Comparison of ENCODE assay signal across 21 cellular contexts in the genomic region with DNA sequence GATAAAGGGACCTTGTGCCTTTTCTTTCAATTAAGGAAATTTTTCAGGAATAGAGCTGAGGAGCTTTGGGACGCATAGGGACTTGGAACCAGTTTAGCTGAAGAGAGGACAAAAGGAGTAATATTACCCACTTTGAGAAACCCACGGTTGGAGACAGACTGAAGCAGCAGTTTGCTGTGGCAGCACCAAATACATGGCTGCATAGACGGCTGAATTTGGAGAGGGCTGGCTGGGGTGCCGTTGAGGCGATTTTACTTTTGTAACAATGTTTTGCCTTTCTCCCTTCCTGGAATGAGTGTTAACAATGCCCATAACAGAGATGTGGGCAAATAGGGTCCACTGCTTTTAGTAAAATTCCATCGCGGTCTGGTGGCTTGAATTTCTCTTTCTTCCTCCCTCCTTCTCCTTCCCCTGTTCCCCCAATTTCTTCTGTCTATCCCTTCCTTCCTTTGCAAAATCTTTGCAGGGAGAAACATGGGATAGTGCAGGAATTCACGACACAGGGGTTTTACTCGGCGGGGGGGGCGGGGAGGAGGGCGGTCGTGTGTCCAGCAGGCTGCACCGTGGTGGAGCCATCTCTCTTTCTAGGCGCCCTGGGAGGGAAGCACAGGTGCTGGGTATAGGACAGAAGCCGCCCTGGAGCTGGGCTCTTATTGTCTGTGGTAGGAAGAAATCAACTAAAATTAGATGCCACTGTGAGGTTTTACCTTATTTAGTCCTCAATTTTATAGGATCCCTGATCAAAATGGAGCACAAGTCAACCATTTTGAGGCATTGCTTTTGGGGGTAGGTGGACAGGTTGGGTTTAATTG. TPM values are rescaled to one million over a fixed set of nuclear protein-coding genes. Genes with fewer than 3 reads are reported as not detected.
DNase-seq lines count a peak whose midpoint lies in the region; ATAC-seq lines count a peak whose summit lies in the region.
"Had no signal": no experiment of that assay in that cellular context is flagged by ENCODE, and none has a peak within 500 bp of the region (broad histone marks: within the 10 kb centered on the region; RNA-seq: fewer than 3 reads in every experiment).

No MANE protein-coding gene starts in this region.

- H3K4me3 ChIP-seq in iPS-18a (ENCODE audit: low read length), result peak overlapping the region; percentile 53
- H3K4me3 ChIP-seq: HAP-1, lower lobe of right lung, upper lobe of left lung had no signal

- H3K27me3 ChIP-seq in iPS-18a (ENCODE audit: control insufficient read depth, insufficient read depth, low read length), result peaks cover 85% of the 10 kb centered on the region

- H3K36me3 ChIP-seq in iPS-18a (ENCODE audit: control insufficient read depth, low read depth, low read length), result no peaks in the 10 kb centered on the region
- H3K36me3 ChIP-seq: breast epithelium, HAP-1, lower lobe of right lung, upper lobe of left lung had no signal

- H3K9me3 ChIP-seq in iPS-18a (ENCODE audit: control insufficient read depth, low read depth, low read length), result no peaks in the 10 kb centered on the region
- H3K9me3 ChIP-seq: breast epithelium, HAP-1, lower lobe of right lung, upper lobe of left lung had no signal

- peaks cover 0 to 5% (median 0%) of the 10 kb centered on the region in 3 donors for H3K9me3 Mint-ChIP-seq in IgD-negative memory B cell
- no peaks in the 10 kb centered on the region for H3K9me3 Mint-ChIP-seq in stimulated activated naive B cell treated with anti-CD40 and anti-IgM and Interleukin-4, amounts not matched to agents 10 μg/mL and 1 μg/mL and 100 μg/mL, for 72 hours
- H3K9me3 Mint-ChIP-seq: activated CD4-positive, alpha-beta T cell treated with anti-CD3 and anti-CD28 coated beads, Interleukin-2, amount 10 ng/mL, durations not matched to agents 24 days and 14 days; nephron had no signal

- H3K27me3 Mint-ChIP-seq in IgD-negative memory B cell, result peaks cover 77% of the 10 kb centered on the region
- H3K27me3 Mint-ChIP-seq in stimulated activated naive B cell treated with anti-CD40 and anti-IgM and Interleukin-4, amounts not matched to agents 10 μg/mL and 1 μg/mL and 100 μg/mL, for 72 hours, result peaks cover 86 to 89% of the 10 kb centered on the region in 2 donors

- no peak overlapping the region for H3K9ac ChIP-seq in iPS-18a (ENCODE audit: low read length)
- H3K9ac ChIP-seq: parathyroid adenoma had no signal

- no peaks in the 10 kb centered on the region for H3K36me3 Mint-ChIP-seq in IgD-negative memory B cell
- H3K36me3 Mint-ChIP-seq in stimulated activated naive B cell treated with anti-CD40 and anti-IgM and Interleukin-4, amounts not matched to agents 10 μg/mL and 1 μg/mL and 100 μg/mL, for 72 hours, result no peaks in the 10 kb centered on the region

- peak; percentile 37 for DNase-seq in activated effector memory CD4-positive, alpha-beta T cell treated with anti-CD3 and anti-CD28 coated beads, Interleukin-2, amount 50 U/mL, for 16 hours
- DNase-seq in activated effector memory CD4-positive, alpha-beta T cell treated with Interleukin-2 at 50 U/mL for 16 hours, result no peak
- no peak for DNase-seq in stimulated activated naive B cell treated with anti-CD40 and anti-IgM and Interleukin-4, amounts not matched to agents 10 μg/mL and 1 μg/mL and 100 μg/mL, for 72 hours
- no peak for DNase-seq in NCI-H1930 (lab: John Stamatoyannopoulos, UW)
- no peak for DNase-seq in NCI-H2196 treated with DMSO at 0.1 percent for 48 hours (lab: John Stamatoyannopoulos, UW; ENCODE audit: unreplicated experiment)
- DNase-seq: activated CD4-positive, alpha-beta T cell treated with anti-CD3 and anti-CD28 coated beads, Interleukin-2, amount 10 ng/mL, durations not matched to agents 24 days and 14 days; activated CD8-positive, alpha-beta memory T cell treated with anti-CD3 and anti-CD28 coated beads, Interleukin-2, amount 10 ng/mL, durations not matched to agents 7 days and 5 days; activated naive CD4-positive, alpha-beta T cell treated with anti-CD3 and anti-CD28 coated beads, Interleukin-2, amount 50 U/mL, for 16 hours; Karpas-422; lower lobe of right lung; NCI-H1694; NCI-H774; right cardiac atrium; stimulated activated CD4-positive, alpha-beta T cell treated with anti-CD3 and anti-CD28 coated beads, Interleukin-2, amount 100 ng/mL, for 48 hours; upper lobe of left lung had no signal

- H3K27ac ChIP-seq in iPS-18a (ENCODE audit: low read length), result no peak overlapping the region
- H3K27ac ChIP-seq: breast epithelium, lower lobe of right lung, parathyroid adenoma, upper lobe of left lung had no signal

- peak overlapping the region in 1 of 4 donors; percentile 2 for H3K4me3 Mint-ChIP-seq in IgD-negative memory B cell
- H3K4me3 Mint-ChIP-seq in stimulated activated naive B cell treated with anti-CD40 and anti-IgM and Interleukin-4, amounts not matched to agents 10 μg/mL and 1 μg/mL and 100 μg/mL, for 72 hours, result peak overlapping the region in 1 of 2 donors; percentile 3
- H3K4me3 Mint-ChIP-seq: activated CD4-positive, alpha-beta T cell treated with anti-CD3 and anti-CD28 coated beads, Interleukin-2, amount 10 ng/mL, durations not matched to agents 24 days and 14 days; activated CD8-positive, alpha-beta memory T cell treated with anti-CD3 and anti-CD28 coated beads, Interleukin-2, amount 10 ng/mL, durations not matched to agents 7 days and 5 days; nephron had no signal

- H3K27ac Mint-ChIP-seq in IgD-negative memory B cell, result peak overlapping the region in 2 of 3 donors; percentile 26 to 77
- peak overlapping the region; percentile 52 for H3K27ac Mint-ChIP-seq in stimulated activated naive B cell treated with anti-CD40 and anti-IgM and Interleukin-4, amounts not matched to agents 10 μg/mL and 1 μg/mL and 100 μg/mL, for 72 hours
- H3K27ac Mint-ChIP-seq: nephron had no signal

- peaks cover 8 to 14% (median 13%) of the 10 kb centered on the region in 3 donors for H3K4me1 Mint-ChIP-seq in IgD-negative memory B cell
- peaks cover 24 to 48% of the 10 kb centered on the region in 2 donors for H3K4me1 Mint-ChIP-seq in stimulated activated naive B cell treated with anti-CD40 and anti-IgM and Interleukin-4, amounts not matched to agents 10 μg/mL and 1 μg/mL and 100 μg/mL, for 72 hours

- ATAC-seq in stimulated activated naive B cell treated with anti-CD40 and anti-IgM and Interleukin-4, amounts not matched to agents 10 μg/mL and 1 μg/mL and 100 μg/mL, for 72 hours (replicated peaks), result no peak
- ATAC-seq: activated CD8-positive, alpha-beta memory T cell treated with anti-CD3 and anti-CD28 coated beads, Interleukin-2, amount 10 ng/mL, durations not matched to agents 7 days and 5 days; lower lobe of right lung; right cardiac atrium had no signal

- H3K4me1 ChIP-seq in iPS-18a (ENCODE audit: control insufficient read depth, low read depth, low read length), result peaks cover 72% of the 10 kb centered on the region
- H3K4me1 ChIP-seq: parathyroid adenoma had no signal

RNA-seq across cellular contexts. Expression of a gene that starts 6.8 kb away (rescaled TPM):
- polyA plus RNA-seq in IgD-negative memory B cell, result 0.25 TPM
